Comparison of ENCODE assay signal across 8 cellular contexts in genomic region chr2:240991378-240992263, GRCh38. TPM values are rescaled to one million over a fixed set of nuclear protein-coding genes. Genes with fewer than 3 reads are reported as not detected.
A peak's percentile ranks its signal among the peaks of the same experiment; 100 is the strongest.
DNase-seq lines count a peak whose midpoint lies in the region; ATAC-seq and TF ChIP-seq lines count a peak whose summit lies in the region.

No MANE protein-coding gene starts in this region.

- H3K27ac ChIP-seq in cingulate gyrus (ENCODE audit: low read depth, low read length) (peak overlapping the region; percentile 89), lung (ENCODE audit: low read depth in 1 of 2, low read length in 1 of 2) (peak overlapping the region in 1 of 2 donors; percentile 90), vagina (peak overlapping the region; percentile 76)

- DNase-seq in DMS79 treated with DMSO at 0.1 percent for 48 hours (lab: John Stamatoyannopoulos, UW), result peak; percentile 89
- DNase-seq in NCI-H446 treated with DMSO at 0.1 percent for 48 hours (lab: John Stamatoyannopoulos, UW), result peak; percentile 29
- DNase-seq in lung (ENCODE audit: low spot score), result peak; percentile 87
- DNase-seq in vagina (ENCODE audit: extremely low spot score in 2 of 2), result peak in 1 of 2 donors; percentile 98
- no peak for DNase-seq in naive thymus-derived CD8-positive, alpha-beta T cell
- no peak for DNase-seq in NCI-H1105 (lab: John Stamatoyannopoulos, UW)

- no peak overlapping the region for H3K4me3 Mint-ChIP-seq in naive thymus-derived CD8-positive, alpha-beta T cell

- no peak for TF ChIP-seq CTCF in lung (IDR thresholded peaks at IDR 0.05; ENCODE audit: control extremely low read depth, extremely low read depth)
- no peak for TF ChIP-seq CTCF in vagina (IDR thresholded peaks at IDR 0.05)

- H3K9me3 ChIP-seq in lung (ENCODE audit: control insufficient read depth in 2 of 2, insufficient read depth in 1 of 2, low read length in 1 of 2), result no peaks in the 10 kb centered on the region
- H3K9me3 ChIP-seq in vagina, result no peaks in the 10 kb centered on the region

- ATAC-seq in lung (ENCODE audit: insufficient read depth, low FRiP score) (peak; percentile 78), GM21447 (IDR thresholded peaks at IDR 0.05; ENCODE audit: unreplicated experiment) (no peak)
- ATAC-seq in naive thymus-derived CD8-positive, alpha-beta T cell, result no peak

- H3K27ac Mint-ChIP-seq in naive thymus-derived CD8-positive, alpha-beta T cell, result peak overlapping the region in 1 of 10 donors; percentile 44

- H3K27me3 ChIP-seq in lung (ENCODE audit: control insufficient read depth, insufficient read depth) (no peaks in the 10 kb centered on the region), vagina (no peaks in the 10 kb centered on the region)

- H3K36me3 ChIP-seq in lung (ENCODE audit: control insufficient read depth in 2 of 2, insufficient read depth in 2 of 2, low read length in 2 of 2) (no peaks in the 10 kb centered on the region), vagina (no peaks in the 10 kb centered on the region)

- peaks cover 0 to 17% (median 14%) of the 10 kb centered on the region in 4 donors for H3K4me1 Mint-ChIP-seq in naive thymus-derived CD8-positive, alpha-beta T cell

- WGBS in lung, 2 donors, result 48 to 73% methylated on average over 33 of the region's 33 CpGs

- POLR2A ChIA-PET in naive thymus-derived CD8-positive, alpha-beta T cell (lab: Charles Lee), result interaction anchor here (0.5 to 2.2 kb wide), 3 partner anchors 18 to 25 kb away, joined by 3 to 6 read pairs (median 4); no protein-coding TSS in a partner anchor

- intact Hi-C loops in vagina (cut with DNase I), result loop anchor here (5.0 kb wide), 1 partner anchor 74 kb away; no protein-coding TSS in a partner anchor

- H3K4me3 ChIP-seq in lung (no peak overlapping the region), vagina (no peak overlapping the region)

- TF ChIP-seq POLR2A in vagina (IDR thresholded peaks at IDR 0.05), result no peak

- H3K36me3 Mint-ChIP-seq in naive thymus-derived CD8-positive, alpha-beta T cell, result no peaks in the 10 kb centered on the region

- H3K9me3 Mint-ChIP-seq in naive thymus-derived CD8-positive, alpha-beta T cell, result no peaks in the 10 kb centered on the region

- peaks cover 0 to 4% (median 0%) of the 10 kb centered on the region in 5 donors for H3K27me3 Mint-ChIP-seq in naive thymus-derived CD8-positive, alpha-beta T cell

- H3K4me1 ChIP-seq in lung (ENCODE audit: control insufficient read depth in 2 of 2, insufficient read depth in 2 of 2, low read length in 2 of 2), result peaks cover 0 to 36% of the 10 kb centered on the region in 2 donors
- peaks cover 76% of the 10 kb centered on the region for H3K4me1 ChIP-seq in vagina

RNA-seq across cellular contexts. Expression of gene SNED1, which starts 6.8 kb away (rescaled TPM):
- total RNA-seq in lung (10 to 100 TPM; 57.1 to 74.6 TPM), vagina (55.5 TPM)
- polyA plus RNA-seq in lung, result 10 to 100 TPM in 1 of 2 donors, 1 to 10 TPM in 1; 5.9 to 12.3 TPM
- total RNA-seq in naive thymus-derived CD8-positive, alpha-beta T cell, result 10 to 100 TPM; 91.8 to 99.9 TPM
- 1 to 10 TPM in 2 of 3 donors, under 1 TPM in 1; 0.60 to 3.0 (median 1.4) TPM for polyA plus RNA-seq in naive thymus-derived CD8-positive, alpha-beta T cell

Comparison
In these comparisons a context has a peak if more than half of its experiments do, and no peak if none do; other contexts are left out.
1. DNase-seq: peak in DMS79 treated with DMSO at 0.1 percent for 48 hours (single experiment), NCI-H446 treated with DMSO at 0.1 percent for 48 hours (single experiment) and lung (single experiment); none in naive thymus-derived CD8-positive, alpha-beta T cell (0 of 10) and NCI-H1105 (single experiment).